ENCODE assay signal across 25 cellular contexts in the genomic region with DNA sequence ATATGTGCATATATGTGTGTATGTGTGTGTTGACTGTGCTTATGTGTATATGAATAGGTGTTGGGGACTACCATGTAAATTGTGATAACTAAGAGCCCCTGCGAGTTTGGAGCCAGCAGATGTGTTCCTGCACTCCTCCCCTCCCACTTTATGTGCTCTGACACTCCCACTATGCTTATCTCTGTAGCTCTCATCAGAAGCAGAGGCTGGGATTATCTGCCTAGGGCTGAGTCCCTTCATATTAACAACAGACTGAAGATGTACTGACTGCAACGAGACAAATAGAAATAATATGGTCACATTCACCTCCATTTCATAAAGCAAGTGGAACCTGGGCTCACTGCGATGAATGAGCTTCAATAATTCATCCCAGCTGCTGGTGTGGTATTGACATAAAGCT. TPM values are rescaled to one million over a fixed set of nuclear protein-coding genes. Genes with fewer than 3 reads are reported as not detected.
"Had no signal": no experiment of that assay in that cellular context is flagged by ENCODE, and none has a peak within 500 bp of the region (broad histone marks: within the 10 kb centered on the region; RNA-seq: fewer than 3 reads in every experiment).

No MANE protein-coding gene starts in this region.

- H3K36me3 Mint-ChIP-seq: activated naive CD4-positive, alpha-beta T cell treated with anti-CD3 and anti-CD28 coated beads, Interleukin-2, amount 50 U/mL, for 24 hours; brain; stimulated activated effector memory CD8-positive, alpha-beta T cell treated with anti-CD3 and anti-CD28 coated beads, Interleukin-12 subunit alpha, Interleukin-12 subunit beta, amount 100 ng/mL, for 72 hours had no signal

- H3K36me3 ChIP-seq: heart right ventricle, right lobe of liver, tibial nerve had no signal

- H3K9me3 ChIP-seq: right lobe of liver, tibial nerve had no signal

- H3K27me3 ChIP-seq: heart right ventricle, right lobe of liver, tibial nerve had no signal

- DNase-seq: activated CD4-positive, alpha-beta T cell treated with anti-CD3 and anti-CD28 coated beads, Interleukin-2, amount 50 U/mL, for 1 hour; activated CD4-positive, CD25-positive, alpha-beta regulatory T cell treated with anti-CD3 and anti-CD28 coated beads, Interleukin-2, amount 50 U/mL, for 72 hours; activated CD8-positive, alpha-beta T cell treated with anti-CD3 and anti-CD28 coated beads, Interleukin-2, amount 10 ng/mL, durations not matched to agents 7 days and 5 days; activated gamma-delta T cell treated with Interleukin-2 at 50 U/mL for 16 hours; activated T-cell treated with anti-CD3 and anti-CD28 coated beads, Interleukin-2, amount 50 U/mL, for 1 hour; anterior cingulate cortex; effector CD4-positive, alpha-beta T cell; foreskin fibroblast; heart right ventricle; islet precursor cell; left cardiac atrium; nephron progenitor cell; nucleus accumbens; right lobe of liver; stimulated activated CD4-positive, alpha-beta T cell treated with anti-CD3 and anti-CD28 coated beads, Interleukin-1b, Interleukin-23, amount 100 ng/mL, for 48 hours; stimulated activated naive CD8-positive, alpha-beta T cell treated with anti-CD3 and anti-CD28 coated beads, Interleukin-15, amount 100 ng/mL, for 72 hours had no signal

- H3K4me3 Mint-ChIP-seq: activated CD8-positive, alpha-beta T cell treated with anti-CD3 and anti-CD28 coated beads, Interleukin-2, amount 10 ng/mL, durations not matched to agents 7 days and 5 days; activated naive CD4-positive, alpha-beta T cell treated with anti-CD3 and anti-CD28 coated beads, Interleukin-2, amount 50 U/mL, for 24 hours; brain; dendritic cell treated with granulocyte-macrophage colony-stimulating factor and Interleukin-4, amounts not matched to agents 40 ng/mL and 50 ng/mL, for 4 days; nephron progenitor cell; stimulated activated effector memory CD8-positive, alpha-beta T cell treated with anti-CD3 and anti-CD28 coated beads, Interleukin-12 subunit alpha, Interleukin-12 subunit beta, amount 100 ng/mL, for 72 hours; stimulated activated naive CD8-positive, alpha-beta T cell treated with anti-CD3 and anti-CD28 coated beads, Interleukin-15, amount 100 ng/mL, for 72 hours had no signal

- ATAC-seq: activated CD8-positive, alpha-beta T cell treated with anti-CD3 and anti-CD28 coated beads, Interleukin-2, amount 10 ng/mL, durations not matched to agents 7 days and 5 days; heart right ventricle; stimulated activated effector memory CD8-positive, alpha-beta T cell treated with anti-CD3 and anti-CD28 coated beads, Interleukin-12 subunit alpha, Interleukin-12 subunit beta, amount 100 ng/mL, for 72 hours; stimulated activated naive CD8-positive, alpha-beta T cell treated with anti-CD3 and anti-CD28 coated beads, Interleukin-15, amount 100 ng/mL, for 72 hours had no signal

- H3K79me2 ChIP-seq: parathyroid adenoma had no signal

- H3K27ac ChIP-seq: heart right ventricle, parathyroid adenoma, right lobe of liver, skin epidermis, tibial nerve, VCaP had no signal

- H3K4me3 ChIP-seq: heart right ventricle, right lobe of liver, skin epidermis, tibial nerve had no signal

- H3K4me1 Mint-ChIP-seq: activated naive CD4-positive, alpha-beta T cell treated with anti-CD3 and anti-CD28 coated beads, Interleukin-2, amount 50 U/mL, for 24 hours; brain; stimulated activated effector memory CD8-positive, alpha-beta T cell treated with anti-CD3 and anti-CD28 coated beads, Interleukin-12 subunit alpha, Interleukin-12 subunit beta, amount 100 ng/mL, for 72 hours; stimulated activated naive CD8-positive, alpha-beta T cell treated with anti-CD3 and anti-CD28 coated beads, Interleukin-15, amount 100 ng/mL, for 72 hours had no signal

- H3K27ac Mint-ChIP-seq: activated CD8-positive, alpha-beta T cell treated with anti-CD3 and anti-CD28 coated beads, Interleukin-2, amount 10 ng/mL, durations not matched to agents 7 days and 5 days; activated naive CD4-positive, alpha-beta T cell treated with anti-CD3 and anti-CD28 coated beads, Interleukin-2, amount 50 U/mL, for 24 hours; brain; nephron progenitor cell; stimulated activated effector memory CD8-positive, alpha-beta T cell treated with anti-CD3 and anti-CD28 coated beads, Interleukin-12 subunit alpha, Interleukin-12 subunit beta, amount 100 ng/mL, for 72 hours; stimulated activated naive CD8-positive, alpha-beta T cell treated with anti-CD3 and anti-CD28 coated beads, Interleukin-15, amount 100 ng/mL, for 72 hours had no signal

- H3K9ac ChIP-seq: parathyroid adenoma had no signal

- H3K4me1 ChIP-seq: right lobe of liver, tibial nerve had no signal

- H3K9me3 Mint-ChIP-seq: activated naive CD4-positive, alpha-beta T cell treated with anti-CD3 and anti-CD28 coated beads, Interleukin-2, amount 50 U/mL, for 24 hours; stimulated activated effector memory CD8-positive, alpha-beta T cell treated with anti-CD3 and anti-CD28 coated beads, Interleukin-12 subunit alpha, Interleukin-12 subunit beta, amount 100 ng/mL, for 72 hours; stimulated activated naive CD8-positive, alpha-beta T cell treated with anti-CD3 and anti-CD28 coated beads, Interleukin-15, amount 100 ng/mL, for 72 hours had no signal

RNA-seq across cellular contexts. Expression of a gene that starts 24.2 kb away (rescaled TPM):
- total RNA-seq: activated CD8-positive, alpha-beta T cell treated with anti-CD3 and anti-CD28 coated beads, Interleukin-2, amount 10 ng/mL, durations not matched to agents 7 days and 5 days had no signal

RNA-seq across cellular contexts. Expression of a gene that starts 55.6 kb away (rescaled TPM):
- total RNA-seq: myocyte had no signal
